10 cellular contexts compared by ENCODE assay signal in genomic region chr5:125006011-125006685, GRCh38.
DNase-seq lines count a peak whose midpoint lies in the region; ATAC-seq, FAIRE-seq and TF ChIP-seq lines count a peak whose summit lies in the region.
"Had no signal": no experiment of that assay in that cellular context is flagged by ENCODE, and none has a peak within 500 bp of the region (broad histone marks: within the 10 kb centered on the region; RNA-seq: fewer than 3 reads in every experiment).

No MANE protein-coding gene starts in this region.

- ATAC-seq in GM18511 (IDR thresholded peaks at IDR 0.05; ENCODE audit: unreplicated experiment) (peak; percentile 67), GM21786 (IDR thresholded peaks at IDR 0.05; ENCODE audit: unreplicated experiment) (peak; percentile 56)
- ATAC-seq: HCT116 had no signal

- no peaks in the 10 kb centered on the region for H3K9me1 ChIP-seq in endothelial cell of umbilical vein (replicated peaks; ENCODE audit: control insufficient read depth, extremely low read depth, insufficient read depth, low read length)

- TF ChIP-seq CTCF in endothelial cell of umbilical vein (IDR thresholded peaks at IDR 0.05; ENCODE audit: extremely low read depth in 1 of 2, insufficient read depth in 1 of 2, low read depth in 1 of 2, low read length in 2 of 2), result no peak
- TF ChIP-seq CTCF in foreskin fibroblast (IDR thresholded peaks at IDR 0.05; ENCODE audit: low read depth, low read length), result no peak

- CTCF ChIA-PET in endothelial cell of umbilical vein (lab: Charles Lee), result no interaction called here

- intact Hi-C loops in endothelial cell of umbilical vein (cut with micrococcal nuclease), result no loop called here

- H3K9ac ChIP-seq in HUES6 (ENCODE audit: low read length) (no peak overlapping the region), endothelial cell of umbilical vein (replicated peaks; ENCODE audit: extremely low read depth, insufficient read depth, low read length) (no peak overlapping the region)

- no peak overlapping the region for H3K4me3 ChIP-seq in HUES6 (ENCODE audit: low read depth, low read length)
- no peak overlapping the region for H3K4me3 ChIP-seq in endothelial cell of umbilical vein (replicated peaks in 1 of 3; ENCODE audit: insufficient read depth in 1 of 3, low read depth in 1 of 3, low read length in 3 of 3)
- no peak overlapping the region for H3K4me3 ChIP-seq in foreskin fibroblast (ENCODE audit: low read depth in 1 of 2, low read length in 2 of 2)
- H3K4me3 ChIP-seq: right atrium auricular region had no signal

- no peak for FAIRE-seq in endothelial cell of umbilical vein (lab: Jason Lieb, UNC)

- no peak overlapping the region for H3K4me2 ChIP-seq in endothelial cell of umbilical vein (ENCODE audit: insufficient read depth, low read length)

- POLR2A ChIA-PET in endothelial cell of umbilical vein (lab: Charles Lee), result no interaction called here

- H3K4me1 ChIP-seq in HUES6 (ENCODE audit: control insufficient read depth, insufficient read depth, low read length) (peaks cover 54% of the 10 kb centered on the region), endothelial cell of umbilical vein (ENCODE audit: control insufficient read depth, extremely low read depth, insufficient read depth, low read length) (no peaks in the 10 kb centered on the region)

- no peaks in the 10 kb centered on the region for H4K20me1 ChIP-seq in endothelial cell of umbilical vein (replicated peaks; ENCODE audit: control insufficient read depth, extremely low read depth, insufficient read depth, low read length)

- H2AFZ ChIP-seq in endothelial cell of umbilical vein (ENCODE audit: low read depth, low read length), result no peak overlapping the region

- H3K79me2 ChIP-seq in endothelial cell of umbilical vein (ENCODE audit: control insufficient read depth, insufficient read depth, low read length), result no peaks in the 10 kb centered on the region

- H3K27me3 ChIP-seq in HUES6 (ENCODE audit: control insufficient read depth, insufficient read depth, low read length) (no peaks in the 10 kb centered on the region), endothelial cell of umbilical vein (ENCODE audit: control insufficient read depth in 2 of 2, insufficient read depth in 2 of 2, low read length in 2 of 2) (no peaks in the 10 kb centered on the region)
- H3K27me3 ChIP-seq: right atrium auricular region had no signal

- no TSS peak for BruUV-seq in endothelial cell of umbilical vein (replicated peaks; lab: Mats Ljungman, UMichigan)

- H3K27ac ChIP-seq in HUES6 (ENCODE audit: low read depth, low read length) (peak overlapping the region; percentile 73; the same call in 1 of the 2 replicates), endothelial cell of umbilical vein (ENCODE audit: insufficient read depth, low read depth, low read length) (no peak overlapping the region)
- H3K27ac ChIP-seq: right atrium auricular region had no signal

- dilution Hi-C loops in endothelial cell of umbilical vein (cut with MboI; ENCODE audit: extremely low pct_ligation_motif_present, low sequenced_read_pairs), result no loop called here

- H3K9me3 ChIP-seq in HUES6 (ENCODE audit: control insufficient read depth, insufficient read depth, low read depth, low read length) (no peaks in the 10 kb centered on the region), endothelial cell of umbilical vein (replicated peaks; ENCODE audit: control insufficient read depth, insufficient read depth, low read length) (no peaks in the 10 kb centered on the region)
- H3K9me3 ChIP-seq: right atrium auricular region had no signal

- H3K36me3 ChIP-seq in HUES6 (ENCODE audit: control insufficient read depth, insufficient read depth, low read length) (no peaks in the 10 kb centered on the region), endothelial cell of umbilical vein (ENCODE audit: control insufficient read depth in 2 of 2, extremely low read depth in 1 of 2, insufficient read depth in 2 of 2, low read length in 2 of 2) (no peaks in the 10 kb centered on the region)
- H3K36me3 ChIP-seq: right atrium auricular region had no signal

- DNase-seq in endothelial cell of umbilical vein (ENCODE audit: low read depth, low spot score) (peak; percentile 21), activated T-cell treated with anti-CD3 and anti-CD28 coated beads for 4 hours (no peak), kidney tubule cell (ENCODE audit: low spot score) (no peak), foreskin fibroblast (no peak), cortex of kidney (lab: John Stamatoyannopoulos, UW) (no peak)

- TF ChIP-seq POLR2A in endothelial cell of umbilical vein (IDR thresholded peaks at IDR 0.05; ENCODE audit: low read depth, low read length), result no peak

TF ChIP-seq in endothelial cell of umbilical vein, 7 proteins besides CTCF, POLR2A, EP300 and RAD21:
- TF ChIP-seq EZH2 (IDR thresholded peaks at IDR 0.05; ENCODE audit: borderline replicate concordance, low read depth, low read length, severe bottlenecking), result no peak
- no peak for TF ChIP-seq POLR2AphosphoS5 (IDR thresholded peaks at IDR 0.05; ENCODE audit: insufficient read depth, low read depth, low read length)
- no peak for TF ChIP-seq GATA2 (IDR thresholded peaks at IDR 0.05; ENCODE audit: insufficient read depth, insufficient read length, low read depth, low read length)
- TF ChIP-seq FOS (IDR thresholded peaks at IDR 0.05; ENCODE audit: borderline replicate concordance, insufficient read depth, low read length), result no peak
- no peak for TF ChIP-seq MAX (IDR thresholded peaks at IDR 0.05; ENCODE audit: insufficient read depth, insufficient read length)
- TF ChIP-seq JUN (IDR thresholded peaks at IDR 0.05; ENCODE audit: borderline replicate concordance, insufficient read depth, insufficient read length, low read depth), result no peak
- no peak for TF ChIP-seq MYC (IDR thresholded peaks at IDR 0.05; ENCODE audit: low read depth, low read length)
